ENCODE assay signal across 30 cellular contexts in the genomic region with DNA sequence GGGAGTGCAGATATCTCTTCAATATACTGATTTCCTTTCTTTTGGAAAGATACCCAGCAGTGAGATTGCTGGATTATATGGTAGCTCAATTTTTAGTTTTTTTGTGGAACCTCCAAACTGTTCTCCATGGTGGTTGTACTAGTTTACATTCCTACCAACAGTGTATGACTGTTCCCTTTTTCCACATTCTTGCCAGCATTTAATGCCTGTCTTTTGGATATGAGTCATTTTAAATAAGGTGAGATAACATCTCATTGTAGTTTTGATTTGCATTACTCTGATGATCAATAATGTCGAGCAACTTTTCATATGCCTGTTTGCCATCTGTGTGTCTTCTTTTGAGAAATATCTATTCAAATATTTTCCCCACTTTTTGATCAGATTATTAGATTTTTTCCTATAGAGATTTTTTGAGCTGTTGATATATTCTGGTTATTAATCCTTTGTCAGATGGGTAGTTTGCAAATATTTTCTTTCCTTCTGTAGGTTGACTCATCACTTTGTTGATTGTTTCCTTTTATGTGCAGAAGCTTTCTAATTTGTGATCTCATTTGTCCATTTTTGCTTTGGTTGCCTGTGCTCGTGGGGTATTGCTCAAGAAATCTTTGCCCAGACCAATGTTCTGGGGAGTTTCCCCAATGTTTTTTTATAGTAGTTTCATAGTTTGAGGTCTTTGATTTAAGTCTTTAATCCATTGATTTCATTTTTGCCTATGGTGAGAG.
"Had no signal": no experiment of that assay in that cellular context is flagged by ENCODE, and none has a peak within 500 bp of the region (broad histone marks: within the 10 kb centered on the region; RNA-seq: fewer than 3 reads in every experiment).

No MANE protein-coding gene starts in this region.

- H2AFZ ChIP-seq: PC-9 had no signal

- H3K9ac ChIP-seq: KMS-11 had no signal

- DNase-seq: activated CD4-positive, alpha-beta memory T cell treated with anti-CD3 and anti-CD28 coated beads, Interleukin-2, amount 10 ng/mL, durations not matched to agents 7 days and 5 days; activated CD4-positive, alpha-beta T cell treated with anti-CD3 and anti-CD28 coated beads for 1 hour; activated CD4-positive, alpha-beta T cell treated with anti-CD3 and anti-CD28 coated beads for 48 hours; activated CD4-positive, CD25-positive, alpha-beta regulatory T cell; activated CD8-positive, alpha-beta memory T cell treated with anti-CD3 and anti-CD28 coated beads for 24 hours; activated CD8-positive, alpha-beta memory T cell treated with anti-CD3 and anti-CD28 coated beads, Interleukin-2, amount 10 ng/mL, durations not matched to agents 7 days and 5 days; activated CD8-positive, alpha-beta memory T cell treated with anti-CD3 and anti-CD28 coated beads, Interleukin-2, amount 50 U/mL, for 48 hours; activated effector memory CD4-positive, alpha-beta T cell treated with Interleukin-2 at 50 U/mL for 16 hours; activated naive CD4-positive, alpha-beta T cell treated with anti-CD3 and anti-CD28 coated beads, Interleukin-2, amount 50 U/mL, for 16 hours; activated naive CD8-positive, alpha-beta T cell treated with anti-CD3 and anti-CD28 coated beads for 36 hours; activated T-cell treated with anti-CD3 and anti-CD28 coated beads, Interleukin-2, amount 50 U/mL, for 48 hours; amniotic stem cell; aorta; cerebellar nuclear complex; NCI-H1105; NCI-H1417 treated with DMSO at 0.1 percent for 48 hours; NCI-H187 treated with DMSO at 0.1 percent for 48 hours; NCI-H2081 treated with DMSO at 0.1 percent for 48 hours; NCI-H226; NCI-H446 treated with DMSO at 0.1 percent for 48 hours; NCI-H524 treated with DMSO at 0.1 percent for 48 hours; NK-92 treated with Interleukin-12 subunit alpha and Interleukin-12 subunit beta, amount 100 ng/mL, for 24 hours; Right ventricle myocardium superior; SW 1271; T-helper 1 cell; T-helper 2 cell; T-helper 9 cell; WERI-Rb-1 had no signal

- H3K4me2 ChIP-seq: KMS-11, PC-9 had no signal

- H3K4me3 ChIP-seq: PC-9 had no signal

- H3K36me3 ChIP-seq: WERI-Rb-1 had no signal

- H3K27ac ChIP-seq: KMS-11, PC-9, WERI-Rb-1 had no signal
